Comparison of ENCODE assay signal across 8 cellular contexts in the genomic region with DNA sequence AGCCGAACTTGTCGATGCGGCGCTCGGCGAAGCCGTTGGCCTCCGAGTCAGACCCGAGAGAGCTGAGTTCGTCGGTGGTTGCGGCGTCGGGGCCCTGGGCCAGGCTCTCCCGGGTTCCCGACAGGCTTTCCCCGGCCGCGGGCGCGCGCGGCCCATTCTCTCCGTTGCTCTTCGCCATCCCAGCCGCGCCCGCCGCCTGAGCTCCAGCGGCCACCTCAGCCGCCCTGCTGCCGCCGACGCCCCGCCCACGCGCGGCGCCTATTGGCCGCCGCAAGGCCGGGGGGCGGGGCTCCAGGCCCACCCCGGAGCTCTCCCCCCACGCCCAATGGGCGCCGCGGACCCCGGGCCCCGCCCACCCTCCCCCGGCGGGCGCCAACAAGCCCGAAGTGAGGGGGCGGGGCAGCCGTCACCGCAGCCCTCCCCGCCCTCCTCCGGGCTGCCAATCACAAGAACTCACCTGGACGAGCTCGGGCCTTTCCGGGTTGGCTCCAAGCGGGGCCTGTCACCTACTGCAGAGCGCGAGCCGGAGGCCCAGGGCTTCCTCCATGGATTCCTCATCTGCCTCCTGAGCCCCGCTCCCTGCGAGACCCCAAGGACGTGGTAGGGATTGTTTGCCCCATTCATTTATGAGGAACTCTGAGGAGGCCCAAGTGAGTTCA. TPM values are rescaled to one million over a fixed set of nuclear protein-coding genes. Genes with fewer than 3 reads are reported as not detected.
DNase-seq lines count a peak whose midpoint lies in the region; ATAC-seq and TF ChIP-seq lines count a peak whose summit lies in the region.

A gene with protein sequence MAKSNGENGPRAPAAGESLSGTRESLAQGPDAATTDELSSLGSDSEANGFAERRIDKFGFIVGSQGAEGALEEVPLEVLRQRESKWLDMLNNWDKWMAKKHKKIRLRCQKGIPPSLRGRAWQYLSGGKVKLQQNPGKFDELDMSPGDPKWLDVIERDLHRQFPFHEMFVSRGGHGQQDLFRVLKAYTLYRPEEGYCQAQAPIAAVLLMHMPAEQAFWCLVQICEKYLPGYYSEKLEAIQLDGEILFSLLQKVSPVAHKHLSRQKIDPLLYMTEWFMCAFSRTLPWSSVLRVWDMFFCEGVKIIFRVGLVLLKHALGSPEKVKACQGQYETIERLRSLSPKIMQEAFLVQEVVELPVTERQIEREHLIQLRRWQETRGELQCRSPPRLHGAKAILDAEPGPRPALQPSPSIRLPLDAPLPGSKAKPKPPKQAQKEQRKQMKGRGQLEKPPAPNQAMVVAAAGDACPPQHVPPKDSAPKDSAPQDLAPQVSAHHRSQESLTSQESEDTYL (minus strand): TSS at position 238 of the 659 bp plus-strand sequence. CDS start 60 bp downstream, at position 178.

- peak within 1 kb of the TSS; percentile 79 for H3K4me3 Mint-ChIP-seq in Caco-2 (ENCODE audit: unreplicated experiment)

- peaks cover 41% of the 10 kb centered on the region for H3K36me3 Mint-ChIP-seq in Caco-2 (ENCODE audit: insufficient read depth, unreplicated experiment)

- peaks cover 30% of the 10 kb centered on the region for H3K4me1 Mint-ChIP-seq in Caco-2 (ENCODE audit: low read depth, unreplicated experiment)

- peak; percentile 96 for DNase-seq in Caco-2
- peak; percentile 89 for DNase-seq in NOMO-1 treated with dmso at 0.1 percent for 144 hours (lab: John Stamatoyannopoulos, UW; ENCODE audit: unreplicated experiment)
- peak; percentile 62 for DNase-seq in activated CD8-positive, alpha-beta memory T cell treated with anti-CD3 and anti-CD28 coated beads, Interleukin-2, amount 50 U/mL, for 24 hours (ENCODE audit: extremely low read depth)
- peak; percentile 94 for DNase-seq in mesenteric fat pad (ENCODE audit: low spot score)
- DNase-seq in stimulated activated CD8-positive, alpha-beta memory T cell treated with anti-CD3 and anti-CD28 coated beads, Interleukin-15, amount 100 ng/mL, for 1 hour (ENCODE audit: low read depth), result peak; percentile 78

- POLR2A ChIA-PET in Caco-2 (lab: Charles Lee), result interaction anchor here (0.6 to 2.3 kb wide), 15 partner anchors 19 to 1150 kb away, joined by 3 to 44 read pairs (median 5); a partner anchor contains a TSS

- peak within 1 kb of the TSS; percentile 87 for H3K4me3 ChIP-seq in Caco-2 (ENCODE audit: low read depth, low read length)
- H3K4me3 ChIP-seq in HUES48 (ENCODE audit: low read depth, low read length), result peak within 1 kb of the TSS; percentile 94

- TF ChIP-seq CTCF in Caco-2 (IDR thresholded peaks at IDR 0.05; ENCODE audit: insufficient read depth in 1 of 2, low read depth in 1 of 2, low read length in 1 of 2, severe bottlenecking in 1 of 2, unreplicated experiment in 1 of 2), result no peak

- intact Hi-C loops in Caco-2 (cut with micrococcal nuclease; ENCODE audit: unreplicated experiment), result loop anchor here (1.0 to 2.0 kb wide), 4 partner anchors 28 to 64 kb away; a partner anchor contains a TSS

- H3K9me3 Mint-ChIP-seq in Caco-2 (ENCODE audit: unreplicated experiment), result no peaks in the 10 kb centered on the region

- no peaks in the 10 kb centered on the region for H3K27me3 Mint-ChIP-seq in Caco-2 (ENCODE audit: insufficient read depth, unreplicated experiment)

- no TSS peak for BruUV-seq in Caco-2 (replicated peaks; lab: Mats Ljungman, UMichigan)

- H3K27me3 ChIP-seq in Caco-2 (replicated peaks; ENCODE audit: control insufficient read depth, insufficient read depth, low read length) (no peaks in the 10 kb centered on the region), HUES48 (ENCODE audit: control insufficient read depth, insufficient read depth, low read length) (no peaks in the 10 kb centered on the region)

- H3K9me3 ChIP-seq in Caco-2 (no peaks in the 10 kb centered on the region), HUES48 (ENCODE audit: control insufficient read depth, insufficient read depth, low read length) (no peaks in the 10 kb centered on the region)

- H3K27ac Mint-ChIP-seq in Caco-2 (ENCODE audit: unreplicated experiment), result peak within 1 kb of the TSS; percentile 90

- peaks cover 27% of the 10 kb centered on the region for H3K4me1 ChIP-seq in Caco-2
- peaks cover 15% of the 10 kb centered on the region for H3K4me1 ChIP-seq in HUES48 (ENCODE audit: control insufficient read depth, insufficient read depth, low read length)

- H3K36me3 ChIP-seq in Caco-2 (ENCODE audit: control insufficient read depth, insufficient read depth, low read length) (no peaks in the 10 kb centered on the region), HUES48 (ENCODE audit: control insufficient read depth, insufficient read depth, low read length) (peaks cover 9% of the 10 kb centered on the region)

- ATAC-seq in GM21390 (IDR thresholded peaks at IDR 0.05; ENCODE audit: unreplicated experiment), result peak; percentile 74

- CTCF ChIA-PET in Caco-2 (lab: Charles Lee), result interaction anchor here (0.6 to 5.2 kb wide), 18 partner anchors 12 to 279 kb away, joined by 3 to 106 read pairs (median 5); a partner anchor contains a TSS

- no peak within 1 kb of the TSS; the same call in 1 of the 2 replicates for H3K9ac ChIP-seq in HUES48 (ENCODE audit: low read depth, low read length)

- H3K27ac ChIP-seq in HUES48 (ENCODE audit: low read depth, low read length), result peak within 1 kb of the TSS; percentile 47

- in situ Hi-C loops in endometrial microvascular endothelial cells (cut with HindIII; ENCODE audit: inconsistent ontology term, low pct_unique_long_range_greater_than_20kb, low sequenced_read_pairs), result no loop called here

RNA-seq across cellular contexts. Expression of the gene that starts here (rescaled TPM):
- total RNA-seq in Caco-2 (2022) (11.1 and 12.2 TPM in 2 replicates), endometrial microvascular endothelial cells (ENCODE audit: inconsistent ontology term) (12.1 TPM), mesenteric fat pad (25.8 TPM)

Comparison
In these comparisons a context has a peak if more than half of its experiments do, and no peak if none do; other contexts are left out.
1. Peak in every context shown above with its lines: DNase-seq, ATAC-seq, H3K4me3 ChIP-seq and H3K27ac ChIP-seq.